Comparison of ENCODE assay signal across 34 cellular contexts in genomic region chr16:19148189-19148588, GRCh38. TPM values are rescaled to one million over a fixed set of nuclear protein-coding genes. Genes with fewer than 3 reads are reported as not detected.
DNase-seq lines count a peak whose midpoint lies in the region; ATAC-seq, FAIRE-seq and TF ChIP-seq lines count a peak whose summit lies in the region.
"Had no signal": no experiment of that assay in that cellular context is flagged by ENCODE, and none has a peak within 500 bp of the region (broad histone marks: within the 10 kb centered on the region; RNA-seq: fewer than 3 reads in every experiment).

No MANE protein-coding gene starts in this region.

- POLR2A ChIA-PET in SK-N-SH (lab: Yijun Ruan, JAX) (no interaction called here), HEK293 (lab: Yijun Ruan, JAX) (interaction anchor here (0.9 kb wide), 1 partner anchor 31 kb away, joined by 3 read pairs; no protein-coding TSS in a partner anchor), K562 (lab: Yijun Ruan, JAX) (no interaction called here)

- no peak for TF ChIP-seq POLR2A in K562 (conservative IDR thresholded peaks at IDR 0.05)

- in situ Hi-C loops in K562 (cut with MboI) = no loop called here

- no peak overlapping the region for H2BK15ac ChIP-seq in neuronal stem cell (ENCODE audit: low read length)

- no peak overlapping the region for H3K14ac ChIP-seq in neuronal stem cell (ENCODE audit: low read length)

- H3K9me1 ChIP-seq in K562 (ENCODE audit: control insufficient read depth, insufficient read depth, low read length) = no peaks in the 10 kb centered on the region

- no peaks in the 10 kb centered on the region for H3F3A ChIP-seq in SK-N-SH (replicated peaks; ENCODE audit: insufficient read depth)

- H4K91ac ChIP-seq in neuronal stem cell (ENCODE audit: low read depth, low read length, poor library complexity) = no peak overlapping the region

- CTCF ChIA-PET in SK-N-SH (lab: Yijun Ruan, JAX) = interaction anchor here (1.8 kb wide), 1 partner anchor 62 kb away, joined by 5 read pairs; no protein-coding TSS in a partner anchor
- CTCF ChIA-PET in HEK293 (lab: Yijun Ruan, JAX) = no interaction called here
- CTCF ChIA-PET in K562 (lab: Yijun Ruan, JAX; ENCODE audit: low intra/inter-chr PET ratio) = no interaction called here

- H3K4me2 ChIP-seq in SK-N-SH (no peak overlapping the region), K562 (ENCODE audit: insufficient read depth, low read length) (no peak overlapping the region), neuronal stem cell (ENCODE audit: insufficient read depth, low read length, poor library complexity, severe bottlenecking) (no peak overlapping the region)
- H3K4me2 ChIP-seq: A549, BLaER1 had no signal

- no peak overlapping the region for H4K8ac ChIP-seq in neuronal stem cell (ENCODE audit: low read depth, low read length)

- no peak overlapping the region for H3K27ac ChIP-seq in SK-N-SH (ENCODE audit: low read depth in 2 of 2, low read length in 1 of 2)
- no peak overlapping the region for H3K27ac ChIP-seq in HEK293 (ENCODE audit: extremely low read depth, low read depth, low read length)
- H3K27ac ChIP-seq in K562 (ENCODE audit: extremely low read depth, low read depth, low read length) = no peak overlapping the region
- H3K27ac ChIP-seq in neuronal stem cell (replicated peaks; ENCODE audit: low read length) = no peak overlapping the region
- H3K27ac ChIP-seq: 22Rv1; A549; BLaER1; BLaER1 treated with 17β-estradiol and CSF1 and Interleukin-3, amounts not matched to agents 10 nM and 100 nM; C4-2B had no signal

- no peaks in the 10 kb centered on the region for H3K79me1 ChIP-seq in neuronal stem cell (ENCODE audit: low read depth, low read length)

- H3K9ac ChIP-seq in SK-N-SH (no peak overlapping the region), K562 (ENCODE audit: insufficient read depth in 1 of 2, low read depth in 2 of 2, low read length in 2 of 2) (no peak overlapping the region), neuronal stem cell (ENCODE audit: low read depth, low read length, poor library complexity) (no peak overlapping the region)
- H3K9ac ChIP-seq: BLaER1; BLaER1 treated with 17β-estradiol and CSF1 and Interleukin-3, amounts not matched to agents 10 nM and 100 nM had no signal

- H3K4me3 ChIP-seq in SK-N-SH (ENCODE audit: low read depth in 2 of 2, low read length in 1 of 2) (no peak overlapping the region), HEK293 (ENCODE audit: low read depth, low read length) (no peak overlapping the region), K562 (no peak overlapping the region), neuronal stem cell (ENCODE audit: low read length in 2 of 2) (no peak overlapping the region)
- H3K4me3 ChIP-seq: A549; BLaER1; BLaER1 treated with 17β-estradiol and CSF1 and Interleukin-3, amounts not matched to agents 10 nM and 100 nM had no signal

- H3K9me3 ChIP-seq in SK-N-SH (no peaks in the 10 kb centered on the region), HEK293 (ENCODE audit: control insufficient read depth, insufficient read depth, low read depth, low read length) (no peaks in the 10 kb centered on the region), K562 (replicated peaks; ENCODE audit: control insufficient read depth, insufficient read depth, low read depth, low read length) (0 out of 2 replicates have a peak, but pooled peaks cover 3% of the 10 kb centered on the region), neuronal stem cell (replicated peaks in 1 of 2; ENCODE audit: control insufficient read depth in 2 of 2, insufficient read depth in 1 of 2, low read depth in 1 of 2, low read length in 2 of 2) (peaks cover 0 to 3% of the 10 kb centered on the region in 2 donors)
- H3K9me3 ChIP-seq: BE2C, Caco-2 had no signal

- H3K4ac ChIP-seq in neuronal stem cell (ENCODE audit: low read length) = no peak overlapping the region

- WGBS in SK-N-SH (ENCODE audit: low lambda C conversion rate) = 45% methylated on average over 5 of the region's 5 CpGs
- WGBS in K562 (ENCODE audit: insufficient coverage, low coverage, missing lambda C conversion rate) = 6% methylated on average over 5 of the region's 5 CpGs
- no CpG with 5 or more reads among the region's 5 CpGs for WGBS in neuronal stem cell (ENCODE audit: extremely low coverage in 2 of 2, insufficient read length in 2 of 2, insufficient replicate concordance in 1 of 2), 2 donors

- TF ChIP-seq EP300 in SK-N-SH (IDR thresholded peaks at IDR 0.05; ENCODE audit: borderline replicate concordance in 1 of 2, low read depth in 1 of 2, low read length in 1 of 2) = no peak
- TF ChIP-seq EP300 in K562 (IDR thresholded peaks at IDR 0.05; ENCODE audit: low read length) = no peak

- no peak for FAIRE-seq in K562 (lab: Jason Lieb, UNC)
- FAIRE-seq: A204.1, A549, D721Med had no signal

- H2BK12ac ChIP-seq in neuronal stem cell (ENCODE audit: low read length) = no peak overlapping the region

- no peak overlapping the region for H2AFZ ChIP-seq in SK-N-SH (ENCODE audit: low read depth)
- no peak overlapping the region for H2AFZ ChIP-seq in K562 (ENCODE audit: low read depth, low read length)
- H2AFZ ChIP-seq in neuronal stem cell (ENCODE audit: low read length) = no peak overlapping the region

- ATAC-seq in SK-N-SH treated with all-trans-retinoic acid at 6 μM for 48 hours (no peak), K562 (no peak), GM18517 (IDR thresholded peaks at IDR 0.05; ENCODE audit: unreplicated experiment) (no peak)
- ATAC-seq: A549; CD8-positive, alpha-beta T cell had no signal

- TF ChIP-seq RAD21 in SK-N-SH (IDR thresholded peaks at IDR 0.05; ENCODE audit: low read length) (no peak), K562 (CRISPR knock-in tag; conservative IDR thresholded peaks at IDR 0.05 in 1 of 2, IDR thresholded peaks at IDR 0.05 in 1 of 2) (no peak)

- no peak overlapping the region for H2BK120ac ChIP-seq in neuronal stem cell (ENCODE audit: low read depth, low read length)

- intact Hi-C loops in K562 (cut with micrococcal nuclease) = no loop called here

- H4K20me1 ChIP-seq in SK-N-SH (ENCODE audit: insufficient read depth) (no peaks in the 10 kb centered on the region), K562 (replicated peaks; ENCODE audit: control insufficient read depth, insufficient read depth, low read length) (no peaks in the 10 kb centered on the region)
- H4K20me1 ChIP-seq: BLaER1; BLaER1 treated with 17β-estradiol and CSF1 and Interleukin-3, amounts not matched to agents 10 nM and 100 nM had no signal

- no peak overlapping the region for H3K18ac ChIP-seq in neuronal stem cell (ENCODE audit: low read length)

- H3K9me2 ChIP-seq in SK-N-SH = no peaks in the 10 kb centered on the region

- no peak overlapping the region for H3K23ac ChIP-seq in neuronal stem cell (ENCODE audit: low read depth, low read length, poor library complexity)

- H3K4me1 ChIP-seq in SK-N-SH (ENCODE audit: control insufficient read depth in 1 of 2, insufficient read depth in 2 of 2, low read depth in 1 of 2, low read length in 1 of 2) (peaks cover 0 to 3% of the 10 kb centered on the region in 2 experiments; a peak in 1 of 4 replicates), HEK293 (ENCODE audit: control insufficient read depth, insufficient read depth, low read length) (peaks cover 1% of the 10 kb centered on the region; the same call in 1 of the 2 replicates), K562 (replicated peaks in 1 of 2; ENCODE audit: control insufficient read depth in 2 of 2, insufficient read depth in 2 of 2, low read length in 2 of 2) (no peaks in the 10 kb centered on the region), neuronal stem cell (ENCODE audit: control insufficient read depth in 2 of 2, insufficient read depth in 1 of 2, low read depth in 1 of 2, low read length in 2 of 2) (no peaks in the 10 kb centered on the region)
- H3K4me1 ChIP-seq: A549, BLaER1, Caco-2 had no signal

- H3K27me3 ChIP-seq in SK-N-SH (ENCODE audit: insufficient read depth) = no peaks in the 10 kb centered on the region
- H3K27me3 ChIP-seq in K562 (ENCODE audit: control insufficient read depth in 2 of 2, insufficient read depth in 2 of 2, low read length in 2 of 2) = peaks cover 14 to 21% of the 10 kb centered on the region in 2 experiments
- peaks cover 0 to 13% (median 0%) of the 10 kb centered on the region in 3 experiments for H3K27me3 ChIP-seq in neuronal stem cell (ENCODE audit: control insufficient read depth in 3 of 3, insufficient read depth in 3 of 3, low read depth in 1 of 3, low read length in 3 of 3)
- H3K27me3 ChIP-seq: BE2C; BLaER1; BLaER1 treated with 17β-estradiol and CSF1 and Interleukin-3, amounts not matched to agents 10 nM and 100 nM had no signal

- H3K36me3 ChIP-seq in SK-N-SH (replicated peaks in 1 of 2; ENCODE audit: control insufficient read depth in 1 of 2, insufficient read depth in 2 of 2, low read length in 1 of 2) (no peaks in the 10 kb centered on the region), HEK293 (ENCODE audit: control insufficient read depth in 2 of 2, insufficient read depth in 1 of 2, low read length in 2 of 2) (no peaks in the 10 kb centered on the region), K562 (ENCODE audit: control insufficient read depth, insufficient read depth, low read length) (no peaks in the 10 kb centered on the region), neuronal stem cell (replicated peaks in 1 of 2; ENCODE audit: control insufficient read depth in 2 of 2, insufficient read depth in 2 of 2, low read length in 2 of 2) (no peaks in the 10 kb centered on the region)
- H3K36me3 ChIP-seq: BE2C; BLaER1; BLaER1 treated with 17β-estradiol and CSF1 and Interleukin-3, amounts not matched to agents 10 nM and 100 nM had no signal

- H2BK5ac ChIP-seq in neuronal stem cell (ENCODE audit: low read length) = no peak overlapping the region

- DNase-seq in SK-N-SH = no peak
- DNase-seq in K562 (ENCODE audit: extremely low read depth in 1 of 4, low spot score in 3 of 4) = no peak
- no peak for DNase-seq in neuronal stem cell (ENCODE audit: low spot score)
- DNase-seq: 8988T; ACHN; AML-193; BE2C; C1 segment of cervical spinal cord; Caco-2; Calu3; CD4-positive, alpha-beta memory T cell; CD4-positive, alpha-beta T cell; CD4-positive, CD25-positive, alpha-beta regulatory T cell; CD8-positive, alpha-beta memory T cell; CD8-positive, alpha-beta T cell; COR-L47; DMS 273 treated with DMSO at 0.1 percent for 48 hours; DMS153; DMS53; DMS79; DMS79 treated with DMSO at 0.1 percent for 48 hours; DND-41; EL had no signal

- H3K79me2 ChIP-seq in SK-N-SH (ENCODE audit: insufficient read depth) (no peaks in the 10 kb centered on the region), K562 (ENCODE audit: control insufficient read depth, insufficient read depth, low read length) (no peaks in the 10 kb centered on the region)

- TF ChIP-seq CTCF in SK-N-SH (IDR thresholded peaks at IDR 0.05) = no peak
- no peak for TF ChIP-seq CTCF in HEK293 (tag by site-specific recombination; IDR thresholded peaks at IDR 0.05)
- TF ChIP-seq CTCF in K562 (IDR thresholded peaks at IDR 0.05 in 2 of 3, conservative IDR thresholded peaks at IDR 0.05 in 1 of 3; ENCODE audit: insufficient read depth in 2 of 3, low read depth in 1 of 3, low read length in 3 of 3) = no peak

- no TSS peak for BruUV-seq in K562 (replicated peaks; lab: Mats Ljungman, UMichigan)

- no peak overlapping the region for H2AK5ac ChIP-seq in neuronal stem cell (ENCODE audit: low read depth, low read length)

RNA-seq across cellular contexts. Expression of gene SYT17, which starts 19.9 kb away (rescaled TPM):
- polyA plus RNA-seq in SK-N-SH (2012; rRNA removed) = 0.21 and 0.39 TPM in 2 replicates
- polyA plus RNA-seq in SK-N-SH (2012; cell fraction: cytosol; rRNA removed) = 0.23 and 0.33 TPM in 2 replicates
- 0.50 and 0.66 TPM in 2 replicates for polyA plus RNA-seq in SK-N-SH (2012; cell fraction: nucleus; rRNA removed)
- total RNA-seq in K562 (2011; cell fraction: chromatin; rRNA removed; ENCODE audit: low replicate concordance) = not detected in 2 replicates
- total RNA-seq in K562 (2011; cell fraction: nucleolus; rRNA removed) = not detected in 2 replicates
- total RNA-seq in K562 (2011; cell fraction: nucleoplasm; rRNA removed) = not detected in 2 replicates
- total RNA-seq in K562 (2014; rRNA removed) = not detected in 2 replicates
- total RNA-seq in K562 (2014; rRNA removed; fragmentation: Illumina TruSeq; extraction: Trizol) = not detected in 2 replicates
- not detected in 2 replicates for total RNA-seq in K562 (2015; rRNA removed; fragmentation: Illumina TruSeq; extraction: Trizol)
- total RNA-seq in K562 (2021) = not detected in 2 replicates
- polyA plus RNA-seq in K562 (2011; rRNA removed) = not detected in 2 replicates
- polyA plus RNA-seq in K562 (2011; cell fraction: cytosol; rRNA removed) = not detected in 2 replicates
- not detected in 2 replicates for polyA plus RNA-seq in K562 (2011; cell fraction: nucleus; rRNA removed)
- polyA plus RNA-seq in K562 (2012) = 0.11 TPM in 1 of 2 replicates, not detected in the other
- not detected in 2 replicates for polyA plus RNA-seq in K562 (2014; fragmentation: Illumina TruSeq; extraction: Trizol)
- polyA plus RNA-seq in K562 (2014; fragmentation: Nextera tagmentation; extraction: Ambion mirVana) = not detected
- not detected in 2 replicates for polyA plus RNA-seq in K562 (2014; rRNA removed)
- polyA minus RNA-seq in K562 (2011; rRNA and poly(A)+ RNA removed) = not detected in 2 replicates
- polyA minus RNA-seq in K562 (2011; cell fraction: cytosol; rRNA and poly(A)+ RNA removed) = not detected in 2 replicates
- not detected in 2 replicates for polyA minus RNA-seq in K562 (2011; cell fraction: nucleus; rRNA and poly(A)+ RNA removed)
- 19.4 TPM for polyA plus RNA-seq in neuronal stem cell (2013, experiment 1 of 2)
- polyA plus RNA-seq in neuronal stem cell (2013, experiment 2 of 2) = 21.3 TPM
- total RNA-seq: CD4-positive, alpha-beta memory T cell; CD4-positive, alpha-beta T cell; CD4-positive, CD25-positive, alpha-beta regulatory T cell; CD8-positive, alpha-beta memory T cell; CD8-positive, alpha-beta T cell had no signal
- polyA plus RNA-seq: BJ; CD4-positive, alpha-beta memory T cell; CD8-positive, alpha-beta memory T cell had no signal

RNA-seq across cellular contexts. Expression of gene ITPRIPL2, which starts 34.4 kb away (rescaled TPM):
- 4.3 and 4.7 TPM in 2 replicates for polyA plus RNA-seq in SK-N-SH (2012; rRNA removed)
- 5.3 and 5.5 TPM in 2 replicates for polyA plus RNA-seq in SK-N-SH (2012; cell fraction: cytosol; rRNA removed)
- polyA plus RNA-seq in SK-N-SH (2012; cell fraction: nucleus; rRNA removed) = 4.5 and 5.3 TPM in 2 replicates
- 1.7 and 2.8 TPM in 2 replicates for total RNA-seq in K562 (2011; cell fraction: chromatin; rRNA removed; ENCODE audit: low replicate concordance)
- total RNA-seq in K562 (2011; cell fraction: nucleolus; rRNA removed) = 2.4 and 2.8 TPM in 2 replicates
- total RNA-seq in K562 (2011; cell fraction: nucleoplasm; rRNA removed) = 2.9 and 4.4 TPM in 2 replicates
- total RNA-seq in K562 (2014; rRNA removed) = 0.64 and 1.4 TPM in 2 replicates
- total RNA-seq in K562 (2014; rRNA removed; fragmentation: Illumina TruSeq; extraction: Trizol) = 0.76 and 0.80 TPM in 2 replicates
- total RNA-seq in K562 (2015; rRNA removed; fragmentation: Illumina TruSeq; extraction: Trizol) = 0.58 and 0.75 TPM in 2 replicates
- total RNA-seq in K562 (2021) = 2.1 and 2.2 TPM in 2 replicates
- polyA plus RNA-seq in K562 (2011; rRNA removed) = 0.65 and 0.77 TPM in 2 replicates
- polyA plus RNA-seq in K562 (2011; cell fraction: cytosol; rRNA removed) = 0.65 and 1.1 TPM in 2 replicates
- 0.66 and 1.5 TPM in 2 replicates for polyA plus RNA-seq in K562 (2011; cell fraction: nucleus; rRNA removed)
- polyA plus RNA-seq in K562 (2012) = 0.74 and 1.3 TPM in 2 replicates
- polyA plus RNA-seq in K562 (2014; fragmentation: Illumina TruSeq; extraction: Trizol) = 0.48 and 0.54 TPM in 2 replicates
- under 1 TPM; 0.04 to 0.11 TPM for polyA plus RNA-seq in K562 (2014; fragmentation: Nextera tagmentation; extraction: Ambion mirVana)
- 0.45 and 1.3 TPM in 2 replicates for polyA plus RNA-seq in K562 (2014; rRNA removed)
- 1.0 and 1.2 TPM in 2 replicates for polyA minus RNA-seq in K562 (2011; rRNA and poly(A)+ RNA removed)
- polyA minus RNA-seq in K562 (2011; cell fraction: cytosol; rRNA and poly(A)+ RNA removed) = 1.2 and 1.8 TPM in 2 replicates
- 1.2 and 1.8 TPM in 2 replicates for polyA minus RNA-seq in K562 (2011; cell fraction: nucleus; rRNA and poly(A)+ RNA removed)
- polyA plus RNA-seq in neuronal stem cell (2013, experiment 1 of 2) = 3.2 TPM
- 3.5 TPM for polyA plus RNA-seq in neuronal stem cell (2013, experiment 2 of 2)
